In the genomic region with DNA sequence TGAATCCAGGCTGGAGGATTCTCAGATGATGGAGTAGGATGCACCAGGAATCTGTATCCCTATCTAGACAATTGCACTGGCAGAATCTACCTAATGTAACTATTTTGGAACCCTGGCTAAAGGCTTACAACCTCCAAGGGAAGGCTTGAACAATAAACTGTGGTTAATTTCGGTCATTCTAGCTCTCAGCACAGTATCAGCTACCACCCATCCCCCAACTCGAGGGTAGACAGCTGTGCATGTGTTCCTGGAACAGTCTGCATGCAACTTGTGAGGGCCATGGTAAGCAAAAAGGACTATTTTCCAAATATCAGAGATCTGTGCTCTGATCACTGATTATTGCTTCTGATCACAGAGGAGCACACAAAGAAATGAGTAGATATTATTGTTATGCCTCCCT, we compare ENCODE assay signal across 28 cellular contexts. TPM values are rescaled to one million over a fixed set of nuclear protein-coding genes. Genes with fewer than 3 reads are reported as not detected.
DNase-seq lines count a peak whose midpoint lies in the region; ATAC-seq lines count a peak whose summit lies in the region.
"Had no signal": no experiment of that assay in that cellular context is flagged by ENCODE, and none has a peak within 500 bp of the region (broad histone marks: within the 10 kb centered on the region; RNA-seq: fewer than 3 reads in every experiment).

No MANE protein-coding gene starts in this region.

- no peak overlapping the region for H3K27ac ChIP-seq in trophoblast cell (ENCODE audit: low read depth, low read length)
- H3K27ac ChIP-seq: breast epithelium, neural progenitor cell, sigmoid colon, thyroid gland, VCaP had no signal

- DNase-seq in KBM-7 (peak; percentile 36), T-helper 17 cell (no peak), trophoblast cell (no peak), UCSD-AML1 (lab: John Stamatoyannopoulos, UW; ENCODE audit: unreplicated experiment) (no peak), NCI-H526 (lab: John Stamatoyannopoulos, UW) (no peak), NCI-H82 treated with DMSO at 0.1 percent for 48 hours (lab: John Stamatoyannopoulos, UW; ENCODE audit: unreplicated experiment) (no peak)
- DNase-seq: activated CD4-positive, alpha-beta T cell treated with anti-CD3 and anti-CD28 coated beads, Interleukin-2, amount 10 ng/mL, durations not matched to agents 7 days and 5 days; activated CD8-positive, alpha-beta memory T cell treated with anti-CD3 and anti-CD28 coated beads, Interleukin-2, amount 10 ng/mL, durations not matched to agents 7 days and 5 days; activated naive CD4-positive, alpha-beta T cell treated with anti-CD3 and anti-CD28 coated beads, Interleukin-2, amount 50 U/mL, for 16 hours; activated T-cell treated with anti-CD3 and anti-CD28 coated beads, Interleukin-2, amount 50 U/mL, for 72 hours; CD4-positive, alpha-beta T cell; effector CD8-positive, alpha-beta T cell; foreskin melanocyte; MG63; NCI-H1436; NCI-H510A; sigmoid colon; stimulated activated CD4-positive, alpha-beta T cell treated with anti-CD3 and anti-CD28 coated beads, Interleukin-15, amount 100 ng/mL, for 24 hours; thyroid gland had no signal

- H3K4me1 ChIP-seq in trophoblast cell (ENCODE audit: control insufficient read depth in 1 of 2, insufficient read depth in 2 of 2, low read length in 2 of 2): peaks cover 11 to 13% of the 10 kb centered on the region in 2 experiments

- peak overlapping the region; percentile 56 for H3K4ac ChIP-seq in trophoblast cell (ENCODE audit: low read depth, low read length)

- no peak overlapping the region for H3K14ac ChIP-seq in trophoblast cell (ENCODE audit: low read length)

- in situ Hi-C loops in KBM-7 (cut with MboI; ENCODE audit: low pct_unique_long_range_greater_than_20kb, low sequenced_read_pairs): no loop called here

- peaks cover 30% of the 10 kb centered on the region for H3K4me1 Mint-ChIP-seq in T-helper 17 cell
- H3K4me1 Mint-ChIP-seq: neural progenitor cell had no signal

- no peak overlapping the region for H3K4me3 ChIP-seq in trophoblast cell (ENCODE audit: low read depth, low read length)
- H3K4me3 ChIP-seq: breast epithelium, lung, MG63, neural progenitor cell, sigmoid colon, thyroid gland had no signal

- no peak overlapping the region for H2AFZ ChIP-seq in trophoblast cell (ENCODE audit: insufficient read depth, low read length, poor library complexity)
- H2AFZ ChIP-seq: neural progenitor cell had no signal

- no peaks in the 10 kb centered on the region for H3K79me1 ChIP-seq in trophoblast cell (ENCODE audit: low read length)

- no CpG with 5 or more reads among the region's 2 CpGs for WGBS in trophoblast cell (ENCODE audit: extremely low coverage, insufficient coverage, insufficient read length)

- no peaks in the 10 kb centered on the region for H3K27me3 Mint-ChIP-seq in T-helper 17 cell
- H3K27me3 Mint-ChIP-seq: activated CD4-positive, alpha-beta T cell treated with anti-CD3 and anti-CD28 coated beads, Interleukin-2, amount 10 ng/mL, durations not matched to agents 7 days and 5 days; activated CD8-positive, alpha-beta memory T cell treated with anti-CD3 and anti-CD28 coated beads, Interleukin-2, amount 10 ng/mL, durations not matched to agents 7 days and 5 days; CD4-positive, alpha-beta T cell; progenitor cell of endocrine pancreas; stimulated activated naive CD8-positive, alpha-beta T cell treated with anti-CD3 and anti-CD28 coated beads, Interleukin-15, Interleukin-2, amounts not matched to agents 100 ng/mL and 50 ng/mL, for 24 hours had no signal

- H3K23ac ChIP-seq in trophoblast cell (ENCODE audit: low read length): no peak overlapping the region

- no peak overlapping the region for H2BK12ac ChIP-seq in trophoblast cell (ENCODE audit: low read length)

- no peak overlapping the region for H4K8ac ChIP-seq in trophoblast cell (ENCODE audit: low read depth, low read length)

- H3K27me3 ChIP-seq in trophoblast cell (ENCODE audit: insufficient read depth, low read length): no peaks in the 10 kb centered on the region
- H3K27me3 ChIP-seq: breast epithelium, MG63, neural progenitor cell, sigmoid colon, thyroid gland had no signal

- no peak overlapping the region for H4K91ac ChIP-seq in trophoblast cell (ENCODE audit: low read depth, low read length)

- no peak overlapping the region for H3K4me2 ChIP-seq in trophoblast cell (ENCODE audit: low read length)
- H3K4me2 ChIP-seq: neural progenitor cell had no signal

- H3K9ac ChIP-seq in trophoblast cell (ENCODE audit: low read length): no peak overlapping the region
- H3K9ac ChIP-seq: neural progenitor cell had no signal

- H3K4me3 Mint-ChIP-seq in T-helper 17 cell: no peak overlapping the region
- H3K4me3 Mint-ChIP-seq: activated CD4-positive, alpha-beta T cell treated with anti-CD3 and anti-CD28 coated beads, Interleukin-2, amount 10 ng/mL, durations not matched to agents 7 days and 5 days; activated CD8-positive, alpha-beta memory T cell treated with anti-CD3 and anti-CD28 coated beads, Interleukin-2, amount 10 ng/mL, durations not matched to agents 7 days and 5 days; activated T-cell treated with anti-CD3 and anti-CD28 coated beads, Interleukin-2, amount 50 U/mL, for 72 hours; CD4-positive, alpha-beta T cell; neural progenitor cell; stimulated activated naive CD8-positive, alpha-beta T cell treated with anti-CD3 and anti-CD28 coated beads, Interleukin-15, Interleukin-2, amounts not matched to agents 100 ng/mL and 50 ng/mL, for 24 hours; T-helper 1 cell treated with Interleukin-12 subunit alpha and Interleukin-12 subunit beta and Interleukin-4 antibody, amounts not matched to agents 30 μg/mL and 1 μg/mL, for 36 hours had no signal

- H3K18ac ChIP-seq in trophoblast cell (ENCODE audit: low read length): no peak overlapping the region

- H3K9me3 ChIP-seq in T-helper 17 cell (ENCODE audit: control insufficient read depth, low read length, poor library complexity, severe bottlenecking) (no peaks in the 10 kb centered on the region), trophoblast cell (ENCODE audit: insufficient read depth, low read depth, low read length) (no peaks in the 10 kb centered on the region)
- H3K9me3 ChIP-seq: breast epithelium, MG63, sigmoid colon, thyroid gland had no signal

- no peak overlapping the region for H2BK120ac ChIP-seq in trophoblast cell (ENCODE audit: insufficient read depth, low read length, poor library complexity)

- ATAC-seq in GM18502 (IDR thresholded peaks at IDR 0.05; ENCODE audit: poor library complexity, unreplicated experiment) (peak; percentile 53), T-helper 17 cell (no peak)
- ATAC-seq: activated CD8-positive, alpha-beta memory T cell treated with anti-CD3 and anti-CD28 coated beads, Interleukin-2, amount 10 ng/mL, durations not matched to agents 7 days and 5 days; activated T-cell treated with anti-CD3 and anti-CD28 coated beads, Interleukin-2, amount 50 U/mL, for 72 hours; HepG2 had no signal

- H2AK5ac ChIP-seq in trophoblast cell (ENCODE audit: low read length): no peak overlapping the region

- H3K27ac Mint-ChIP-seq in T-helper 17 cell: peak overlapping the region; percentile 8
- H3K27ac Mint-ChIP-seq: activated CD4-positive, alpha-beta T cell treated with anti-CD3 and anti-CD28 coated beads, Interleukin-2, amount 10 ng/mL, durations not matched to agents 7 days and 5 days; activated CD8-positive, alpha-beta memory T cell treated with anti-CD3 and anti-CD28 coated beads, Interleukin-2, amount 10 ng/mL, durations not matched to agents 7 days and 5 days; activated T-cell treated with anti-CD3 and anti-CD28 coated beads, Interleukin-2, amount 50 U/mL, for 72 hours; CD4-positive, alpha-beta T cell; neural progenitor cell; progenitor cell of endocrine pancreas; stimulated activated naive CD8-positive, alpha-beta T cell treated with anti-CD3 and anti-CD28 coated beads, Interleukin-15, Interleukin-2, amounts not matched to agents 100 ng/mL and 50 ng/mL, for 24 hours; T-helper 1 cell treated with Interleukin-12 subunit alpha and Interleukin-12 subunit beta and Interleukin-4 antibody, amounts not matched to agents 30 μg/mL and 1 μg/mL, for 36 hours had no signal

- no peak overlapping the region for H4K12ac ChIP-seq in trophoblast cell (ENCODE audit: low read depth, low read length)

- H3K36me3 ChIP-seq in trophoblast cell (ENCODE audit: control insufficient read depth in 1 of 2, insufficient read depth in 2 of 2, low read length in 2 of 2): no peaks in the 10 kb centered on the region
- H3K36me3 ChIP-seq: breast epithelium, MG63, neural progenitor cell, thyroid gland had no signal

- H3K79me2 ChIP-seq in trophoblast cell (ENCODE audit: control insufficient read depth, insufficient read depth, low read length, poor library complexity): peaks cover 4% of the 10 kb centered on the region

- H3K36me3 Mint-ChIP-seq in T-helper 17 cell (ENCODE audit: low read depth): peaks cover 7% of the 10 kb centered on the region

- no peak overlapping the region for H2BK5ac ChIP-seq in trophoblast cell (ENCODE audit: low read depth, low read length, poor library complexity)

RNA-seq across cellular contexts. Expression of a gene that starts 34.0 kb away (rescaled TPM):
- 10 to 100 TPM; 59.8 to 80.6 TPM for total RNA-seq in T-helper 17 cell
- polyA plus RNA-seq in trophoblast cell (2013): 19.5 and 21.8 TPM in 2 replicates
